Comparison of ENCODE assay signal across 8 cellular contexts in the genomic region with DNA sequence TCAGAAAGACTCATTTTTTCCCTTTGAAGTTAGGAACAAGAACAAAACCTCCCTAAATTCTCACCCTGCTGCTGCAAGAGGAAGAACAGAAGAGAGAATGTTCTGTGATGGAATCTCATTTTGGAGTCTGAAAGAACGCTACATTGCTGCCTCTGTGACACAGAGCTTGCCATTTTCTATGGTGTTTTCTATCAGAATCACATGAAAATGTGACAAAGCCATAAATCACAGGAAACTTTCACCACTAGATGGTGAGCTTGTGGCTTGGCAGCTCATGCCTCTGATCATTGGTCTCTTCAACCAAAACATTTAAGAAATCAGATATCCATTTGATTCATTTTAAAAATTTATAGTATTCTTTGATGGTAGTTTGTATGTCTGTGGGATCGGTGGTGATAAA.
DNase-seq lines count a peak whose midpoint lies in the region; ATAC-seq and TF ChIP-seq lines count a peak whose summit lies in the region.

No MANE protein-coding gene starts in this region.

- peak; percentile 87 for TF ChIP-seq CTCF in C4-2B (conservative IDR thresholded peaks at IDR 0.05)
- TF ChIP-seq CTCF in astrocyte of the cerebellum (IDR thresholded peaks at IDR 0.05; ENCODE audit: low read depth, low read length, missing control alignments): peak; percentile 49

- DNase-seq in astrocyte of the cerebellum (ENCODE audit: low read depth) (peak; percentile 23), kidney tubule cell (ENCODE audit: low spot score) (peak; percentile 28), EL (no peak), kidney glomerular epithelial cell (lab: John Stamatoyannopoulos, UW) (no peak), NOMO-1 (lab: John Stamatoyannopoulos, UW; ENCODE audit: unreplicated experiment in 2 of 2) (no peak)
- DNase-seq in stimulated activated naive CD8-positive, alpha-beta T cell treated with anti-CD3 and anti-CD28 coated beads, Interleukin-15, Interleukin-2, amounts not matched to agents 100 U/mL and 50 U/mL, for 24 hours: no peak

- in situ Hi-C loops in astrocyte of the cerebellum (cut with HindIII; ENCODE audit: low sequenced_read_pairs): no loop called here

- no peak overlapping the region for H3K4me3 ChIP-seq in astrocyte of the cerebellum (ENCODE audit: low read depth, low read length)

- ATAC-seq in HG03565 (IDR thresholded peaks at IDR 0.05; ENCODE audit: unreplicated experiment): peak; percentile 50
- no peak for ATAC-seq in stimulated activated naive CD8-positive, alpha-beta T cell treated with anti-CD3 and anti-CD28 coated beads, Interleukin-15, Interleukin-2, amounts not matched to agents 100 U/mL and 50 U/mL, for 24 hours

- no peak overlapping the region for H3K27ac ChIP-seq in C4-2B

Comparison
In these comparisons a context has a peak if more than half of its experiments do, and no peak if none do; other contexts are left out.
1. DNase-seq: peak in astrocyte of the cerebellum (single experiment) and kidney tubule cell (single experiment); none in EL (single experiment), kidney glomerular epithelial cell (single experiment), NOMO-1 (0 of 2) and stimulated activated naive CD8-positive, alpha-beta T cell treated with anti-CD3 and anti-CD28 coated beads, Interleukin-15, Interleukin-2, amounts not matched to agents 100 U/mL and 50 U/mL, for 24 hours (single experiment).